Comparison of ENCODE assay signal across 1 cellular context in genomic region chr3:138174421-138175122, GRCh38.
TF ChIP-seq lines count a peak whose summit lies in the region.

DBR1 (minus strand) TSS chr3:138174921; CDS start chr3:138174795, 126 bp downstream.

TF ChIP-seq in HepG2, 621 proteins besides CTCF, POLR2A, EP300 and RAD21 (continued from another document):
- TF ChIP-seq AGO2 (optimal IDR thresholded peaks at IDR 0.05; ENCODE audit: low read depth, low read length) (no peak), ZBTB34 (CRISPR knock-in tag; IDR thresholded peaks at IDR 0.05) (no peak), NFE2L2 (IDR thresholded peaks at IDR 0.05; ENCODE audit: low read length) (no peak), ZMAT3 (CRISPR knock-in tag; conservative IDR thresholded peaks at IDR 0.05) (0 out of 2 replicates have a peak, but pooled peaks have one; percentile 49), UBTF (CRISPR knock-in tag; IDR thresholded peaks at IDR 0.05) (peak; percentile 59; the same call in 1 of the 2 replicates), ZSCAN21 (CRISPR knock-in tag; IDR thresholded peaks at IDR 0.05; ENCODE audit: borderline replicate concordance) (no peak), CCDC6 (CRISPR knock-in tag; IDR thresholded peaks at IDR 0.05) (peak; percentile 77; the same call in 1 of the 2 replicates), FOXA1 (IDR thresholded peaks at IDR 0.05) (no peak), FOXA1 (CRISPR knock-in tag; IDR thresholded peaks at IDR 0.05) (no peak), SYNCRIP (IDR thresholded peaks at IDR 0.05; ENCODE audit: insufficient read depth, low read depth, low read length) (no peak), KMT2A (CRISPR knock-in tag; IDR thresholded peaks at IDR 0.05) (peak; percentile 84), MYC (CRISPR knock-in tag; IDR thresholded peaks at IDR 0.05; ENCODE audit: borderline replicate concordance) (peak; percentile 75; the same call in 1 of the 2 replicates), CHCHD3 (CRISPR knock-in tag; IDR thresholded peaks at IDR 0.05) (0 out of 2 replicates have a peak, but pooled peaks have one; percentile 64), SOX5 (CRISPR knock-in tag; IDR thresholded peaks at IDR 0.05; ENCODE audit: borderline replicate concordance) (peak; percentile 11; the same call in 1 of the 2 replicates), REST (IDR thresholded peaks at IDR 0.05; ENCODE audit: borderline replicate concordance in 1 of 2, low read depth in 1 of 2, low read length in 2 of 2) (peak in 1 of 2 experiments; percentile 74; a peak in 2 of 4 replicates), HNRNPK (IDR thresholded peaks at IDR 0.05; ENCODE audit: low read depth, low read length, poor library complexity, severe bottlenecking) (no peak), NFYB (CRISPR knock-in tag; IDR thresholded peaks at IDR 0.05) (no peak), ZNF746 (CRISPR knock-in tag; IDR thresholded peaks at IDR 0.05) (no peak), RXRA (CRISPR knock-in tag; IDR thresholded peaks at IDR 0.05) (no peak; the same call in 1 of the 2 replicates), MEIS2 (CRISPR knock-in tag; IDR thresholded peaks at IDR 0.05) (no peak), ZNF205 (CRISPR knock-in tag; IDR thresholded peaks at IDR 0.05) (peak; percentile 56; the same call in 1 of the 2 replicates), HNF1B (CRISPR knock-in tag; IDR thresholded peaks at IDR 0.05) (0 out of 2 replicates have a peak, but pooled peaks have one; percentile 27), ZNF24 (IDR thresholded peaks at IDR 0.05) (no peak), IRF9 (CRISPR knock-in tag; IDR thresholded peaks at IDR 0.05; ENCODE audit: borderline replicate concordance) (peak; percentile 65; the same call in 1 of the 2 replicates), SAP130 (CRISPR knock-in tag; IDR thresholded peaks at IDR 0.05; ENCODE audit: low read depth) (peak; percentile 87), PHF21A (CRISPR knock-in tag; IDR thresholded peaks at IDR 0.05) (peak; percentile 66; the same call in 1 of the 2 replicates), YEATS2 (CRISPR knock-in tag; IDR thresholded peaks at IDR 0.05; ENCODE audit: borderline replicate concordance) (peak; percentile 89; the same call in 1 of the 2 replicates), ZNF275 (CRISPR knock-in tag; IDR thresholded peaks at IDR 0.05; ENCODE audit: borderline replicate concordance) (no peak), ELF1 (CRISPR knock-in tag; IDR thresholded peaks at IDR 0.05) (peak; percentile 91), POLR2AphosphoS5 (IDR thresholded peaks at IDR 0.05; ENCODE audit: low read depth, low read length) (peak; percentile 89), IKZF4 (CRISPR knock-in tag; IDR thresholded peaks at IDR 0.05; ENCODE audit: borderline replicate concordance, low read depth, not compliant biosample characterization) (no peak), DRAP1 (CRISPR knock-in tag; IDR thresholded peaks at IDR 0.05) (peak; percentile 66), ZNF256 (CRISPR knock-in tag; conservative IDR thresholded peaks at IDR 0.05) (0 out of 2 replicates have a peak, but pooled peaks have one; percentile 49)
